Comparison of ENCODE assay signal across 22 cellular contexts in the genomic region with DNA sequence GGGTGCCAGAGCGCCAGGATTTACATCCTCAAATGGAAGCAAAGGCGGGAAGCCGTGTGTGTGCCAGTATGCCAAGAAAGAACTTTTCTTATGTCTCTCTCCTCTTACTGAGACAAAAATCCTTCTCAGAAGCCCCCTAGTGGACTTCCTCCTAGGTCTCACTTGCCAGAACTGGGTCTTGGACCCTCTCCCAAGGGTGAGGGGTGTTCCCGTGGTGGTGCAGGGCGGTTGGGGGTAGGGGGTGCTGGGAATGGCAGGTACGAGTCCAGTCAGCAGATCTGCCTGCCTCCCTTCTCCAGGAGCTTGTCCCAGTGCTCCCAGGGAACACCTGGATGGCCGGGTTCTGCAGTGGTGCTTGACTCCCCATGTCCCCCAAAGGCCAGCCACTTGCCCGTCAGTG. TPM values are rescaled to one million over a fixed set of nuclear protein-coding genes. Genes with fewer than 3 reads are reported as not detected.
DNase-seq lines count a peak whose midpoint lies in the region; ATAC-seq and TF ChIP-seq lines count a peak whose summit lies in the region.
"Had no signal": no experiment of that assay in that cellular context is flagged by ENCODE, and none has a peak within 500 bp of the region (broad histone marks: within the 10 kb centered on the region; RNA-seq: fewer than 3 reads in every experiment).

No MANE protein-coding gene starts in this region.

- H3K9me3 ChIP-seq in cardiac muscle cell (ENCODE audit: low read depth) (no peaks in the 10 kb centered on the region), heart left ventricle (no peaks in the 10 kb centered on the region)
- H3K9me3 ChIP-seq: prostate gland, upper lobe of right lung had no signal

- H3K27ac ChIP-seq in cardiac muscle cell (no peak overlapping the region), heart left ventricle (no peak overlapping the region)
- H3K27ac ChIP-seq: prostate gland, upper lobe of right lung had no signal

- ATAC-seq in heart left ventricle = no peak
- no peak for ATAC-seq in GM18907 (IDR thresholded peaks at IDR 0.05; ENCODE audit: unreplicated experiment)
- no peak for ATAC-seq in GM18868 (IDR thresholded peaks at IDR 0.05; ENCODE audit: unreplicated experiment)
- ATAC-seq: activated CD8-positive, alpha-beta T cell treated with anti-CD3 and anti-CD28 coated beads for 36 hours; upper lobe of right lung had no signal

- intact Hi-C loops in heart left ventricle (cut with DNase I) = loop anchor here in 3 of 10 donors (5.0 to 10.0 kb wide), 2 partner anchors 46 to 49 kb away; no protein-coding TSS in a partner anchor

- TF ChIP-seq POLR2A in heart left ventricle (IDR thresholded peaks at IDR 0.05) = no peak

- H3K36me3 ChIP-seq in cardiac muscle cell (no peaks in the 10 kb centered on the region), heart left ventricle (no peaks in the 10 kb centered on the region)
- H3K36me3 ChIP-seq: prostate gland, upper lobe of right lung had no signal

- H3K4me3 ChIP-seq in cardiac muscle cell = no peak overlapping the region
- H3K4me3 ChIP-seq in heart left ventricle = no peak overlapping the region
- no peak overlapping the region for H3K4me3 ChIP-seq in epithelial cell of proximal tubule (ENCODE audit: low read depth, low read length)
- H3K4me3 ChIP-seq: prostate gland, smooth muscle cell, upper lobe of right lung had no signal

- WGBS in heart left ventricle, 4 donors = 88 to 95% (median 95%) methylated on average over 7 to 8 of the region's 8 CpGs

- DNase-seq in cardiac muscle cell (ENCODE audit: low read depth in 1 of 2, low spot score in 1 of 2) = no peak
- DNase-seq in heart left ventricle = no peak
- DNase-seq in RPMI8226 = peak; percentile 19
- no peak for DNase-seq in epithelial cell of proximal tubule (ENCODE audit: low read depth)
- DNase-seq in kidney tubule cell (ENCODE audit: low spot score) = no peak
- DNase-seq in DMS 273 treated with DMSO at 0.1 percent for 48 hours (lab: John Stamatoyannopoulos, UW) = no peak
- DNase-seq: activated CD8-positive, alpha-beta T cell treated with anti-CD3 and anti-CD28 coated beads for 36 hours; activated naive CD4-positive, alpha-beta T cell treated with anti-CD3 and anti-CD28 coated beads, Interleukin-2, amount 10 ng/mL, durations not matched to agents 7 days and 5 days; activated T-cell treated with anti-CD3 and anti-CD28 coated beads, Interleukin-2, amount 50 U/mL, for 24 hours; anterior cingulate cortex; CD4-positive, CD25-positive, alpha-beta regulatory T cell; KG1; mesendoderm; NCI-H2081 treated with DMSO at 0.1 percent for 48 hours; NCI-H524 treated with DMSO at 0.1 percent for 48 hours; SHP77; stimulated activated CD4-positive, alpha-beta T cell treated with anti-CD3 and anti-CD28 coated beads, Interleukin-4, amount 100 ng/mL, for 24 hours; upper lobe of right lung had no signal

- H3K4me1 ChIP-seq in cardiac muscle cell (ENCODE audit: low read depth) = no peaks in the 10 kb centered on the region
- H3K4me1 ChIP-seq in heart left ventricle = peaks cover 0 to 70% (median 23%) of the 10 kb centered on the region in 12 donors
- H3K4me1 ChIP-seq: prostate gland had no signal

- H3K27me3 ChIP-seq in cardiac muscle cell (no peaks in the 10 kb centered on the region), heart left ventricle (no peaks in the 10 kb centered on the region)
- H3K27me3 ChIP-seq: upper lobe of right lung had no signal

- TF ChIP-seq CTCF in cardiac muscle cell (IDR thresholded peaks at IDR 0.05; ENCODE audit: low read depth, low read length) (peak; percentile 17), heart left ventricle (IDR thresholded peaks at IDR 0.05) (no peak), epithelial cell of proximal tubule (conservative IDR thresholded peaks at IDR 0.05; ENCODE audit: low read depth, low read length) (peak; percentile 18)

RNA-seq across cellular contexts. Expression of a gene that starts 52.0 kb away (rescaled TPM):
- total RNA-seq in cardiac muscle cell = 2.9 and 3.3 TPM in 2 replicates
- polyA plus RNA-seq in cardiac muscle cell = 1.6 and 3.0 TPM in 2 replicates
- 1 to 10 TPM; 3.0 to 9.1 (median 5.0) TPM for total RNA-seq in heart left ventricle
- 1 to 10 TPM; 3.3 to 7.2 TPM for polyA plus RNA-seq in heart left ventricle
- total RNA-seq in epithelial cell of proximal tubule = 13.5 and 18.3 TPM in 2 replicates
- total RNA-seq: activated CD8-positive, alpha-beta T cell treated with anti-CD3 and anti-CD28 coated beads for 36 hours; CD4-positive, CD25-positive, alpha-beta regulatory T cell had no signal
- polyA plus RNA-seq: CD4-positive, CD25-positive, alpha-beta regulatory T cell had no signal

Comparison
In these comparisons a context has a peak if more than half of its experiments do, and no peak if none do; other contexts are left out.
1. CTCF ChIP-seq: peak in cardiac muscle cell (single experiment) and epithelial cell of proximal tubule (single experiment); none in heart left ventricle (0 of 12).